30 cellular contexts compared by ENCODE assay signal in the genomic region with DNA sequence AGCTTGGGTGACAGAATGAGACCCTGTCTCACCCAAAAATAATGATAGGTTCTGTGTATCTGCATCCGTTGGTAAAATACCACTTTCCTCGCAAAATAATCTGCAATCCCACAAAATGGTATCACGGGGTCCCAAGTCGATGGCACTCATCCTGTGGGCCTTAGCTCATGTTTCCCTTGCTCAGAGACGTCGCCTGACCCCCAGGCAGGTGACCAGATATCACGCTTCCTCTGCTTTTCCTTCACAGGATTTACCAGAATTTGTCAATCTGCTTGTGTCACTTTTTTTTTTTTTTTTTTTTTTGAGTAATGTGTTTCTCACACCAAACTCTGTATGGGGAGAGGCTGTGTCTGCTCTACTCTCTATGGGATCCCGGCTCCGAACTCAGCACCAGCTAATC.
DNase-seq lines count a peak whose midpoint lies in the region; ATAC-seq and TF ChIP-seq lines count a peak whose summit lies in the region.
"Had no signal": no experiment of that assay in that cellular context is flagged by ENCODE, and none has a peak within 500 bp of the region (broad histone marks: within the 10 kb centered on the region; RNA-seq: fewer than 3 reads in every experiment).

No MANE protein-coding gene starts in this region.

- H3K27ac Mint-ChIP-seq in T-helper 2 cell treated with Interferon-gamma antibody and Interleukin-4, amounts not matched to agents 5 μg/mL and 100 μg/mL, for 36 hours = peak overlapping the region; percentile 26
- H3K27ac Mint-ChIP-seq in CD4-positive, CD25-positive, alpha-beta regulatory T cell = peak overlapping the region; percentile 65 to 92 (median 83)
- H3K27ac Mint-ChIP-seq in activated naive CD8-positive, alpha-beta T cell = peak overlapping the region; percentile 82
- H3K27ac Mint-ChIP-seq in naive thymus-derived CD8-positive, alpha-beta T cell = peak overlapping the region in 8 of 10 donors; percentile 68 to 99 (median 85)
- no peak overlapping the region for H3K27ac Mint-ChIP-seq in Caco-2 (ENCODE audit: unreplicated experiment)

- BruUV-seq in Caco-2 (replicated peaks; lab: Mats Ljungman, UMichigan) = no TSS peak

- intact Hi-C loops in Caco-2 (cut with micrococcal nuclease; ENCODE audit: unreplicated experiment) = no loop called here
- intact Hi-C loops in testis (cut with DNase I; ENCODE audit: low total_unique reads) = no loop called here

- no peaks in the 10 kb centered on the region for H3K27me3 Mint-ChIP-seq in T-helper 2 cell treated with Interferon-gamma antibody and Interleukin-4, amounts not matched to agents 5 μg/mL and 100 μg/mL, for 36 hours (ENCODE audit: low read depth)
- H3K27me3 Mint-ChIP-seq in CD4-positive, CD25-positive, alpha-beta regulatory T cell = no peaks in the 10 kb centered on the region
- no peaks in the 10 kb centered on the region for H3K27me3 Mint-ChIP-seq in activated naive CD8-positive, alpha-beta T cell
- no peaks in the 10 kb centered on the region for H3K27me3 Mint-ChIP-seq in naive thymus-derived CD8-positive, alpha-beta T cell
- no peaks in the 10 kb centered on the region for H3K27me3 Mint-ChIP-seq in Caco-2 (ENCODE audit: insufficient read depth, unreplicated experiment)

- H3K4me3 ChIP-seq in CD4-positive, CD25-positive, alpha-beta regulatory T cell (ENCODE audit: low read depth, low read length) = no peak overlapping the region
- no peak overlapping the region for H3K4me3 ChIP-seq in Caco-2 (ENCODE audit: low read depth, low read length)
- no peak overlapping the region for H3K4me3 ChIP-seq in testis
- H3K4me3 ChIP-seq: BLaER1 treated with 17β-estradiol and CSF1 and Interleukin-3, amounts not matched to agents 10 nM and 100 nM; breast epithelium; left lung; prostate gland; SK-N-MC; transverse colon had no signal

- no peaks in the 10 kb centered on the region for H3K9me3 ChIP-seq in CD4-positive, CD25-positive, alpha-beta regulatory T cell (ENCODE audit: control insufficient read depth in 2 of 2, low read length in 2 of 2)
- no peaks in the 10 kb centered on the region for H3K9me3 ChIP-seq in Caco-2
- no peaks in the 10 kb centered on the region for H3K9me3 ChIP-seq in testis
- H3K9me3 ChIP-seq: BLaER1 treated with 17β-estradiol and CSF1 and Interleukin-3, amounts not matched to agents 10 nM and 100 nM; breast epithelium; left lung; prostate gland; transverse colon had no signal

- TF ChIP-seq CTCF in Caco-2 (IDR thresholded peaks at IDR 0.05; ENCODE audit: insufficient read depth in 1 of 2, low read depth in 1 of 2, low read length in 1 of 2, severe bottlenecking in 1 of 2, unreplicated experiment in 1 of 2) (no peak), testis (IDR thresholded peaks at IDR 0.05) (no peak)

- H3K9me3 Mint-ChIP-seq in T-helper 2 cell treated with Interferon-gamma antibody and Interleukin-4, amounts not matched to agents 5 μg/mL and 100 μg/mL, for 36 hours = no peaks in the 10 kb centered on the region
- H3K9me3 Mint-ChIP-seq in CD4-positive, CD25-positive, alpha-beta regulatory T cell = no peaks in the 10 kb centered on the region
- H3K9me3 Mint-ChIP-seq in activated naive CD8-positive, alpha-beta T cell (ENCODE audit: low read depth) = no peaks in the 10 kb centered on the region
- no peaks in the 10 kb centered on the region for H3K9me3 Mint-ChIP-seq in naive thymus-derived CD8-positive, alpha-beta T cell
- H3K9me3 Mint-ChIP-seq in Caco-2 (ENCODE audit: unreplicated experiment) = no peaks in the 10 kb centered on the region
- H3K9me3 Mint-ChIP-seq: T-helper 1 cell treated with Interleukin-12 subunit alpha and Interleukin-12 subunit beta and Interleukin-4 antibody, amounts not matched to agents 30 μg/mL and 1 μg/mL, for 36 hours had no signal

- POLR2A ChIA-PET in naive thymus-derived CD8-positive, alpha-beta T cell (lab: Charles Lee) = interaction anchor here (0.7 to 1.6 kb wide), 6 partner anchors 8 to 211 kb away, joined by 3 to 9 read pairs (median 4); a partner anchor contains a TSS
- POLR2A ChIA-PET in Caco-2 (lab: Charles Lee) = interaction anchor here (0.7 kb wide), 1 partner anchor 22 kb away, joined by 5 read pairs; no protein-coding TSS in a partner anchor

- H3K27me3 ChIP-seq in CD4-positive, CD25-positive, alpha-beta regulatory T cell (ENCODE audit: control insufficient read depth, insufficient read depth, low read length) = no peaks in the 10 kb centered on the region
- H3K27me3 ChIP-seq in Caco-2 (replicated peaks; ENCODE audit: control insufficient read depth, insufficient read depth, low read length) = no peaks in the 10 kb centered on the region
- H3K27me3 ChIP-seq in testis = no peaks in the 10 kb centered on the region
- H3K27me3 ChIP-seq: BLaER1 treated with 17β-estradiol and CSF1 and Interleukin-3, amounts not matched to agents 10 nM and 100 nM; breast epithelium; left lung; transverse colon had no signal

- no peak overlapping the region for H3K27ac ChIP-seq in CD4-positive, CD25-positive, alpha-beta regulatory T cell (ENCODE audit: insufficient read depth, low read length, poor library complexity, severe bottlenecking)
- no peak overlapping the region for H3K27ac ChIP-seq in testis
- H3K27ac ChIP-seq: 22Rv1, breast epithelium, prostate gland, SK-N-MC, transverse colon had no signal

- CTCF ChIA-PET in Caco-2 (lab: Charles Lee) = no interaction called here

- peaks cover 90% of the 10 kb centered on the region for H3K36me3 ChIP-seq in CD4-positive, CD25-positive, alpha-beta regulatory T cell (ENCODE audit: control insufficient read depth, insufficient read depth, low read length)
- H3K36me3 ChIP-seq in Caco-2 (ENCODE audit: control insufficient read depth, insufficient read depth, low read length) (no peaks in the 10 kb centered on the region), testis (ENCODE audit: low read depth, missing control alignments) (no peaks in the 10 kb centered on the region)
- H3K36me3 ChIP-seq: breast epithelium, prostate gland, transverse colon had no signal

- peaks cover 66% of the 10 kb centered on the region for H3K36me3 Mint-ChIP-seq in T-helper 2 cell treated with Interferon-gamma antibody and Interleukin-4, amounts not matched to agents 5 μg/mL and 100 μg/mL, for 36 hours (ENCODE audit: low read depth)
- H3K36me3 Mint-ChIP-seq in CD4-positive, CD25-positive, alpha-beta regulatory T cell = peaks cover 51% of the 10 kb centered on the region
- peaks cover 23% of the 10 kb centered on the region for H3K36me3 Mint-ChIP-seq in activated naive CD8-positive, alpha-beta T cell
- peaks cover 0 to 77% (median 27%) of the 10 kb centered on the region in 3 donors for H3K36me3 Mint-ChIP-seq in naive thymus-derived CD8-positive, alpha-beta T cell
- no peaks in the 10 kb centered on the region for H3K36me3 Mint-ChIP-seq in Caco-2 (ENCODE audit: insufficient read depth, unreplicated experiment)

- ATAC-seq in CD4-positive, CD25-positive, alpha-beta regulatory T cell (ENCODE audit: low read depth in 2 of 2) = no peak
- ATAC-seq in naive thymus-derived CD8-positive, alpha-beta T cell = no peak
- ATAC-seq in HG03135 (IDR thresholded peaks at IDR 0.05; ENCODE audit: unreplicated experiment) = no peak
- ATAC-seq: sciatic nerve had no signal

- WGBS in testis, 2 donors = 94% methylated on average over 9 of the region's 9 CpGs

- no peak for TF ChIP-seq POLR2A in testis (IDR thresholded peaks at IDR 0.05)

- peaks cover 36% of the 10 kb centered on the region for H3K4me1 Mint-ChIP-seq in T-helper 2 cell treated with Interferon-gamma antibody and Interleukin-4, amounts not matched to agents 5 μg/mL and 100 μg/mL, for 36 hours (ENCODE audit: low read depth)
- peaks cover 16 to 69% (median 46%) of the 10 kb centered on the region in 4 donors for H3K4me1 Mint-ChIP-seq in CD4-positive, CD25-positive, alpha-beta regulatory T cell
- H3K4me1 Mint-ChIP-seq in activated naive CD8-positive, alpha-beta T cell (ENCODE audit: low read depth) = peaks cover 84% of the 10 kb centered on the region
- H3K4me1 Mint-ChIP-seq in naive thymus-derived CD8-positive, alpha-beta T cell = peaks cover 37 to 78% (median 71%) of the 10 kb centered on the region in 4 donors
- peaks cover 17% of the 10 kb centered on the region for H3K4me1 Mint-ChIP-seq in Caco-2 (ENCODE audit: low read depth, unreplicated experiment)

- no peak for DNase-seq in T-helper 2 cell treated with Interferon-gamma antibody and Interleukin-4, amounts not matched to agents 5 μg/mL and 100 μg/mL, for 36 hours (ENCODE audit: low spot score)
- no peak for DNase-seq in T-helper 2 cell
- no peak for DNase-seq in CD4-positive, CD25-positive, alpha-beta regulatory T cell
- no peak for DNase-seq in naive thymus-derived CD8-positive, alpha-beta T cell
- no peak for DNase-seq in Caco-2
- no peak for DNase-seq in testis
- DNase-seq: activated CD4-positive, CD25-positive, alpha-beta regulatory T cell treated with anti-CD3 and anti-CD28 coated beads, Interleukin-2, amount 50 U/mL, for 72 hours; activated CD8-positive, alpha-beta memory T cell treated with anti-CD3 and anti-CD28 coated beads for 24 hours; activated gamma-delta T cell treated with Interleukin-2 at 50 U/mL for 16 hours; activated T-cell treated with anti-CD3 and anti-CD28 coated beads for 4 hours; DND-41; HCEC 1CT; Karpas-422; left lung; mesenchymal stem cell; NCI-H1417 treated with DMSO at 0.1 percent for 48 hours; NCI-H2029 treated with DMSO at 0.1 percent for 48 hours; NCI-H524 treated with DMSO at 0.1 percent for 48 hours; nucleus accumbens; OCI-M1; transverse colon had no signal

- H3K4me3 Mint-ChIP-seq in T-helper 2 cell treated with Interferon-gamma antibody and Interleukin-4, amounts not matched to agents 5 μg/mL and 100 μg/mL, for 36 hours = no peak overlapping the region
- H3K4me3 Mint-ChIP-seq in CD4-positive, CD25-positive, alpha-beta regulatory T cell = no peak overlapping the region
- no peak overlapping the region for H3K4me3 Mint-ChIP-seq in activated naive CD8-positive, alpha-beta T cell
- H3K4me3 Mint-ChIP-seq in naive thymus-derived CD8-positive, alpha-beta T cell = no peak overlapping the region
- no peak overlapping the region for H3K4me3 Mint-ChIP-seq in Caco-2 (ENCODE audit: unreplicated experiment)
- H3K4me3 Mint-ChIP-seq: T-helper 1 cell treated with Interleukin-12 subunit alpha and Interleukin-12 subunit beta and Interleukin-4 antibody, amounts not matched to agents 30 μg/mL and 1 μg/mL, for 36 hours had no signal

- H3K4me1 ChIP-seq in CD4-positive, CD25-positive, alpha-beta regulatory T cell (ENCODE audit: control insufficient read depth, insufficient read depth, low read length, poor library complexity, severe bottlenecking) = peaks cover 21% of the 10 kb centered on the region
- H3K4me1 ChIP-seq in Caco-2 (peaks cover 7% of the 10 kb centered on the region), testis (peaks cover 13% of the 10 kb centered on the region)
- H3K4me1 ChIP-seq: breast epithelium had no signal
